In the genomic region with DNA sequence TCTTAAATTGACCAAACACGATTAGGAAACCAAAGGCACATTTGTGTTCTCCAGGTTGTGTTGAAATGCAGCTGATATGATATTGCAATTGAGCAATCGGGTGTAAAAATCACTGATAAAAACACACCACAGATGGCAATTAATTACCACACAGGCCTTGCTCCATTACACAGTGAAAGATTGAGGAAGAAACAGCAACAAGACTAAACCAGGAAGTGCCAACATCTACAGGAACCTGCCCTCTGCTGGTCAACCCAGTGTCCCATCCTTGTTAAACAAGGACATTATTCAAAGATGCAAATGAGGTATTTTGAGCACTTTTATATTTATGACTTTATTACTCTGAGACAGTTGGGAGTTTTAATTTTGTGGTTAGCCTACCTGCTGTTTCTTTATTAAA, we compare ENCODE assay signal across 9 cellular contexts.
DNase-seq lines count a peak whose midpoint lies in the region; ATAC-seq, FAIRE-seq and TF ChIP-seq lines count a peak whose summit lies in the region.
"Had no signal": no experiment of that assay in that cellular context is flagged by ENCODE, and none has a peak within 500 bp of the region (broad histone marks: within the 10 kb centered on the region; RNA-seq: fewer than 3 reads in every experiment).

No MANE protein-coding gene starts in this region.

- no peak overlapping the region for H3K27ac Mint-ChIP-seq in stimulated activated naive CD8-positive, alpha-beta T cell treated with anti-CD3 and anti-CD28 coated beads, Interleukin-15, amount 100 ng/mL, for 72 hours
- H3K27ac Mint-ChIP-seq in activated CD4-positive, alpha-beta T cell treated with anti-CD3 and anti-CD28 coated beads, Interleukin-2, amount 10 ng/mL, durations not matched to agents 24 days and 14 days, result no peak overlapping the region
- H3K27ac Mint-ChIP-seq: CD4-positive, CD25-positive, alpha-beta regulatory T cell had no signal

- no peak overlapping the region for H3K4me3 Mint-ChIP-seq in stimulated activated naive CD8-positive, alpha-beta T cell treated with anti-CD3 and anti-CD28 coated beads, Interleukin-15, amount 100 ng/mL, for 72 hours
- H3K4me3 Mint-ChIP-seq in activated CD4-positive, alpha-beta T cell treated with anti-CD3 and anti-CD28 coated beads, Interleukin-2, amount 10 ng/mL, durations not matched to agents 24 days and 14 days, result no peak overlapping the region
- H3K4me3 Mint-ChIP-seq: CD4-positive, CD25-positive, alpha-beta regulatory T cell had no signal

- no peak overlapping the region for H3K4me3 ChIP-seq in OCI-LY7 (ENCODE audit: low read depth, low read length, poor library complexity, severe bottlenecking)
- H3K4me3 ChIP-seq in foreskin fibroblast (ENCODE audit: low read depth in 1 of 2, low read length in 2 of 2), result no peak overlapping the region

- H3K9me3 ChIP-seq in OCI-LY7 (ENCODE audit: low read length), result no peaks in the 10 kb centered on the region

- H3K4me2 ChIP-seq in OCI-LY7 (ENCODE audit: low read length), result no peak overlapping the region

- no peak for ATAC-seq in stimulated activated naive CD8-positive, alpha-beta T cell treated with anti-CD3 and anti-CD28 coated beads, Interleukin-15, Interleukin-2, amounts not matched to agents 100 U/mL and 50 U/mL, for 24 hours
- no peak for ATAC-seq in stimulated activated naive CD8-positive, alpha-beta T cell treated with anti-CD3 and anti-CD28 coated beads, Interleukin-15, amount 100 ng/mL, for 72 hours
- no peak for ATAC-seq in GM18909 (IDR thresholded peaks at IDR 0.05; ENCODE audit: poor library complexity, unreplicated experiment)

- peaks cover 9 to 22% of the 10 kb centered on the region in 2 donors for H3K9me3 Mint-ChIP-seq in stimulated activated naive CD8-positive, alpha-beta T cell treated with anti-CD3 and anti-CD28 coated beads, Interleukin-15, amount 100 ng/mL, for 72 hours
- peaks cover 7% of the 10 kb centered on the region for H3K9me3 Mint-ChIP-seq in activated CD4-positive, alpha-beta T cell treated with anti-CD3 and anti-CD28 coated beads, Interleukin-2, amount 10 ng/mL, durations not matched to agents 24 days and 14 days

- H3K27me3 Mint-ChIP-seq in stimulated activated naive CD8-positive, alpha-beta T cell treated with anti-CD3 and anti-CD28 coated beads, Interleukin-15, amount 100 ng/mL, for 72 hours, result no peaks in the 10 kb centered on the region
- H3K27me3 Mint-ChIP-seq in activated CD4-positive, alpha-beta T cell treated with anti-CD3 and anti-CD28 coated beads, Interleukin-2, amount 10 ng/mL, durations not matched to agents 24 days and 14 days, result no peaks in the 10 kb centered on the region
- H3K27me3 Mint-ChIP-seq: CD4-positive, CD25-positive, alpha-beta regulatory T cell had no signal

- peak; percentile 3 for DNase-seq in stimulated activated naive CD8-positive, alpha-beta T cell treated with anti-CD3 and anti-CD28 coated beads, Interleukin-15, Interleukin-2, amounts not matched to agents 100 U/mL and 50 U/mL, for 24 hours
- DNase-seq in stimulated activated naive CD8-positive, alpha-beta T cell treated with anti-CD3 and anti-CD28 coated beads, Interleukin-15, amount 100 ng/mL, for 72 hours, result no peak
- DNase-seq in OCI-LY7 (ENCODE audit: low spot score) (peak; percentile 28), foreskin fibroblast (peak in 1 of 2 donors; percentile 0), urothelium cell line (ENCODE audit: low spot score) (no peak), NCI-H2029 treated with DMSO at 0.1 percent for 48 hours (lab: John Stamatoyannopoulos, UW) (no peak)
- no peak for DNase-seq in activated CD4-positive, alpha-beta T cell treated with anti-CD3 and anti-CD28 coated beads, Interleukin-2, amount 10 ng/mL, durations not matched to agents 24 days and 14 days
- DNase-seq: CD4-positive, CD25-positive, alpha-beta regulatory T cell had no signal

- no peaks in the 10 kb centered on the region for H3K4me1 ChIP-seq in OCI-LY7 (ENCODE audit: insufficient read depth, low read length, poor library complexity, severe bottlenecking)

- no peaks in the 10 kb centered on the region for H3K79me2 ChIP-seq in OCI-LY7 (ENCODE audit: insufficient read depth, low read depth, low read length)

- no peaks in the 10 kb centered on the region for H3K36me3 ChIP-seq in OCI-LY7 (ENCODE audit: insufficient read depth, low read length)

- peak overlapping the region; percentile 32; the same call in 1 of the 2 replicates for H2AFZ ChIP-seq in OCI-LY7 (ENCODE audit: low read length)

- TF ChIP-seq CTCF in OCI-LY7 (conservative IDR thresholded peaks at IDR 0.05; ENCODE audit: low read length) (peak; percentile 70), foreskin fibroblast (IDR thresholded peaks at IDR 0.05; ENCODE audit: low read depth, low read length) (peak; percentile 32)

- H3K9me2 ChIP-seq in OCI-LY7 (ENCODE audit: insufficient read depth, low read length), result no peaks in the 10 kb centered on the region

- no peak overlapping the region for H3K27ac ChIP-seq in OCI-LY7 (ENCODE audit: low read depth, low read length, poor library complexity, severe bottlenecking)

- no peaks in the 10 kb centered on the region for H3K36me3 Mint-ChIP-seq in activated CD4-positive, alpha-beta T cell treated with anti-CD3 and anti-CD28 coated beads, Interleukin-2, amount 10 ng/mL, durations not matched to agents 24 days and 14 days (ENCODE audit: low read depth)
- H3K36me3 Mint-ChIP-seq: CD4-positive, CD25-positive, alpha-beta regulatory T cell had no signal

- no peaks in the 10 kb centered on the region for H4K20me1 ChIP-seq in OCI-LY7 (ENCODE audit: insufficient read depth, low read length)

- no peaks in the 10 kb centered on the region for H3K4me1 Mint-ChIP-seq in stimulated activated naive CD8-positive, alpha-beta T cell treated with anti-CD3 and anti-CD28 coated beads, Interleukin-15, amount 100 ng/mL, for 72 hours
- H3K4me1 Mint-ChIP-seq in activated CD4-positive, alpha-beta T cell treated with anti-CD3 and anti-CD28 coated beads, Interleukin-2, amount 10 ng/mL, durations not matched to agents 24 days and 14 days, result no peaks in the 10 kb centered on the region
- H3K4me1 Mint-ChIP-seq: CD4-positive, CD25-positive, alpha-beta regulatory T cell had no signal

- POLR2A ChIA-PET in OCI-LY7 (lab: Charles Lee), result interaction anchor here (1.0 kb wide), 1 partner anchor 18 kb away, joined by 3 read pairs; no protein-coding TSS in a partner anchor

- peak; percentile 53 for FAIRE-seq in urothelium cell line (lab: Jason Lieb, UNC)

- CTCF ChIA-PET in OCI-LY7 (lab: Charles Lee; ENCODE audit: unreplicated experiment), result no interaction called here

- BruUV-seq in OCI-LY7 (replicated peaks; lab: Mats Ljungman, UMichigan), result no TSS peak

- intact Hi-C loops in OCI-LY7 (cut with micrococcal nuclease; ENCODE audit: unreplicated experiment), result no loop called here
- intact Hi-C loops in activated CD4-positive, alpha-beta T cell treated with anti-CD3 and anti-CD28 coated beads, Interleukin-2, amount 10 ng/mL, durations not matched to agents 24 days and 14 days (cut with micrococcal nuclease), result no loop called here

Comparison
In these comparisons a context has a peak if more than half of its experiments do, and no peak if none do; other contexts are left out.
1. DNase-seq: peak in stimulated activated naive CD8-positive, alpha-beta T cell treated with anti-CD3 and anti-CD28 coated beads, Interleukin-15, Interleukin-2, amounts not matched to agents 100 U/mL and 50 U/mL, for 24 hours (single experiment) and OCI-LY7 (single experiment); none in stimulated activated naive CD8-positive, alpha-beta T cell treated with anti-CD3 and anti-CD28 coated beads, Interleukin-15, amount 100 ng/mL, for 72 hours (0 of 2), urothelium cell line (single experiment), NCI-H2029 treated with DMSO at 0.1 percent for 48 hours (single experiment) and activated CD4-positive, alpha-beta T cell treated with anti-CD3 and anti-CD28 coated beads, Interleukin-2, amount 10 ng/mL, durations not matched to agents 24 days and 14 days (single experiment).